In genomic region chr10:555682-556350, GRCh38 we compare ENCODE assay signal across 21 cellular contexts.
"Had no signal": no experiment of that assay in that cellular context is flagged by ENCODE, and none has a peak within 500 bp of the region (broad histone marks: within the 10 kb centered on the region; RNA-seq: fewer than 3 reads in every experiment).

No MANE protein-coding gene starts in this region.

- H3K27me3 ChIP-seq: right atrium auricular region, testis, upper lobe of left lung had no signal

- H3K4me1 ChIP-seq: testis had no signal

- H3K9me3 ChIP-seq: psoas muscle, right atrium auricular region, spleen, testis, upper lobe of left lung had no signal

- H3K4me3 ChIP-seq: lung, psoas muscle, right atrium auricular region, spleen, testis, upper lobe of left lung had no signal

- H3K36me3 ChIP-seq: right atrium auricular region, spleen, upper lobe of left lung had no signal

- H3K36me3 Mint-ChIP-seq: activated naive CD8-positive, alpha-beta T cell; natural killer cell treated with Interleukin-12 subunit alpha and Interleukin-12 subunit beta and Interleukin-15 and Interleukin-18, amount 100 ng/mL, for 72 hours had no signal

- DNase-seq: activated B cell treated with CpG ODN at 0.5 μM for 24 hours; activated CD4-positive, alpha-beta T cell treated with anti-CD3 and anti-CD28 coated beads for 4 hours; activated CD4-positive, alpha-beta T cell treated with anti-CD3 and anti-CD28 coated beads, Interleukin-2, amount 50 U/mL, for 48 hours; activated CD8-positive, alpha-beta memory T cell treated with anti-CD3 and anti-CD28 coated beads, Interleukin-2, amount 50 U/mL, for 48 hours; activated naive CD4-positive, alpha-beta T cell; activated T-cell treated with anti-CD3 and anti-CD28 coated beads, Interleukin-2, amount 50 U/mL, for 4 hours; cerebellar nuclear complex; cortex of kidney; left colon; psoas muscle; spleen; stimulated activated CD4-positive, alpha-beta T cell treated with anti-CD3 and anti-CD28 coated beads, Interleukin-4, amount 100 ng/mL, for 1 hour; stimulated activated naive CD4-positive, alpha-beta T cell; T-helper 9 cell; testis; upper lobe of left lung had no signal

- H3K4me3 Mint-ChIP-seq: activated B cell treated with CpG ODN at 0.5 μM for 24 hours; activated naive CD8-positive, alpha-beta T cell; activated T-cell treated with anti-CD3 and anti-CD28 coated beads, Interleukin-2, amount 50 U/mL, for 4 hours; natural killer cell treated with Interleukin-12 subunit alpha and Interleukin-12 subunit beta and Interleukin-15 and Interleukin-18, amount 100 ng/mL, for 72 hours had no signal

- ATAC-seq: activated T-cell treated with anti-CD3 and anti-CD28 coated beads, Interleukin-2, amount 50 U/mL, for 4 hours; left colon; natural killer cell treated with Interleukin-12 subunit alpha and Interleukin-12 subunit beta and Interleukin-15 and Interleukin-18, amount 100 ng/mL, for 72 hours; psoas muscle had no signal

- H3K9me3 Mint-ChIP-seq: activated B cell treated with CpG ODN at 0.5 μM for 24 hours; activated T-cell treated with anti-CD3 and anti-CD28 coated beads, Interleukin-2, amount 50 U/mL, for 4 hours; activated T-helper 2 cell treated with anti-CD3 and anti-CD28 coated beads, Interferon-gamma antibody, Interleukin-2, Interleukin-4, amounts not matched to agents 10 μg/mL and 5 μg/mL and 100 μg/mL, durations not matched to agents 14 hours and 24 hours and 36 hours; natural killer cell treated with Interleukin-12 subunit alpha and Interleukin-12 subunit beta and Interleukin-15 and Interleukin-18, amount 100 ng/mL, for 72 hours had no signal

- H3K27ac ChIP-seq: psoas muscle, right atrium auricular region, spleen, testis, upper lobe of left lung had no signal

- H3K27ac Mint-ChIP-seq: activated B cell treated with CpG ODN at 0.5 μM for 24 hours; activated naive CD8-positive, alpha-beta T cell; activated T-helper 2 cell treated with anti-CD3 and anti-CD28 coated beads, Interferon-gamma antibody, Interleukin-2, Interleukin-4, amounts not matched to agents 10 μg/mL and 5 μg/mL and 100 μg/mL, durations not matched to agents 14 hours and 24 hours and 36 hours; natural killer cell treated with Interleukin-12 subunit alpha and Interleukin-12 subunit beta and Interleukin-15 and Interleukin-18, amount 100 ng/mL, for 72 hours had no signal

- H3K4me1 Mint-ChIP-seq: activated B cell treated with CpG ODN at 0.5 μM for 24 hours had no signal
